ENCODE assay signal across 1 cellular context in the genomic region with DNA sequence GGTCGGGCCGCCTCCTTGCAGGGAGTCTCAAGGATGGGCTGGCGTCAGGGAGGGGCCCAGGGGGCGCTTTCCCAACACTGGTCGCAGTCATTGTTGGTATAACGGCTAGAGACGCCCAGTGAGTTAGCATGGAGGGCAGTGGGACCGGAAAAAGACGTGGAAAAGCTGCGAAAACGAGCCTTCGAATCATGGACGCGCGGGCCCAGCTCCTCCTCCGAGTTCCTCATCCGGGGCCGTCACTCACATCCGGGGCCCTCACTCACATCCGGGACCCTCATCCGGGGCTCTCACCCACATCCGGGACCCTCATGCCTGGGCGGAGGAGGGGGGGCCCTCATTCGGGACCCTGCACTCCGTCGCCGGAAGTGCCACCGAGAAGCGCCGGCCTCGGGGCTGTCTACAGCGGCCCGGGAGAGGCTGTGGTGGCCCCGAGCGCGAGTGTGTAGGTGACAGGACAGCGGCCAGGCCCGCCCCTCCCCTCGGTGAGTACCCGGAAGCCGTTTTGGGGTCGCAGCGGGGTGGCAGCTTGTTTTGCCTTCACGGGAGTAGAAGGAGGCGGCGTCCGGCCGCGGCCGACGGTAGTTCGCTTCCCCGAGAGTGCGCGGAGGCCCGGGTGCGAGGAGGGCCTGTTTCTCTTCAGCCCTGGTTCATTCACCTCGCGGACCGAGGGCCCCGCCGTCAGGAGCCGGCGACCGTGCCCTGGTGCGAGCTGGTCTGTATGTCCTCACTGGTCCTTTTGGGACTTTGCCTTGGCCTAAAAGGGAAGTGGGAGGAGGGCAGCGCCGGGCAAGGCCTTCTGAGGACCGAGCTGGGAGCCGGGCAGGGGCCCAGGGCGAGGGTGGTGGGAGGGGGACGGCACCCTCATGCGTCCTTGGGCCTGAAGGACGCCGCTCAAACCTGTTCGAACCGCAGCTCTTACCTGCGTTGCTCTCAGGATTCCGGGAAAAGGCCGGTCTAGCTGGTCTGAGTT.
A peak's percentile ranks its signal among the peaks of the same experiment; 100 is the strongest.
TF ChIP-seq lines count a peak whose summit lies in the region.

A gene with protein sequence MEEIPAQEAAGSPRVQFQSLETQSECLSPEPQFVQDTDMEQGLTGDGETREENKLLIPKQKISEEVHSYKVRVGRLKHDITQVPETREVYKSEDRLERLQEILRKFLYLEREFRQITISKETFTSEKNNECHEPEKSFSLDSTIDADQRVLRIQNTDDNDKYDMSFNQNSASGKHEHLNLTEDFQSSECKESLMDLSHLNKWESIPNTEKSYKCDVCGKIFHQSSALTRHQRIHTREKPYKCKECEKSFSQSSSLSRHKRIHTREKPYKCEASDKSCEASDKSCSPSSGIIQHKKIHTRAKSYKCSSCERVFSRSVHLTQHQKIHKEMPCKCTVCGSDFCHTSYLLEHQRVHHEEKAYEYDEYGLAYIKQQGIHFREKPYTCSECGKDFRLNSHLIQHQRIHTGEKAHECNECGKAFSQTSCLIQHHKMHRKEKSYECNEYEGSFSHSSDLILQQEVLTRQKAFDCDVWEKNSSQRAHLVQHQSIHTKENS (plus strand): TSS at position 337 of the 970 bp plus-strand sequence. CDS start 1,918 bp downstream, outside the sequence.

TF ChIP-seq in GM12878, 131 proteins besides CTCF, POLR2A, EP300 and RAD21 (continued from another document and continues in another):
- TF ChIP-seq, protein P1, sequence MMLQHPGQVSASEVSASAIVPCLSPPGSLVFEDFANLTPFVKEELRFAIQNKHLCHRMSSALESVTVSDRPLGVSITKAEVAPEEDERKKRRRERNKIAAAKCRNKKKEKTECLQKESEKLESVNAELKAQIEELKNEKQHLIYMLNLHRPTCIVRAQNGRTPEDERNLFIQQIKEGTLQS (IDR thresholded peaks at IDR 0.05; ENCODE audit: borderline replicate concordance, extremely low read depth, low read depth, low read length), result peak; percentile 7; the same call in 1 of the 2 replicates
- TF ChIP-seq, protein P2, sequence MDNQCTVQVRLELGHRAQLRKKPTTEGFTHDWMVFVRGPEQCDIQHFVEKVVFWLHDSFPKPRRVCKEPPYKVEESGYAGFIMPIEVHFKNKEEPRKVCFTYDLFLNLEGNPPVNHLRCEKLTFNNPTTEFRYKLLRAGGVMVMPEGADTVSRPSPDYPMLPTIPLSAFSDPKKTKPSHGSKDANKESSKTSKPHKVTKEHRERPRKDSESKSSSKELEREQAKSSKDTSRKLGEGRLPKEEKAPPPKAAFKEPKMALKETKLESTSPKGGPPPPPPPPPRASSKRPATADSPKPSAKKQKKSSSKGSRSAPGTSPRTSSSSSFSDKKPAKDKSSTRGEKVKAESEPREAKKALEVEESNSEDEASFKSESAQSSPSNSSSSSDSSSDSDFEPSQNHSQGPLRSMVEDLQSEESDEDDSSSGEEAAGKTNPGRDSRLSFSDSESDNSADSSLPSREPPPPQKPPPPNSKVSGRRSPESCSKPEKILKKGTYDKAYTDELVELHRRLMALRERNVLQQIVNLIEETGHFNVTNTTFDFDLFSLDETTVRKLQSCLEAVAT (IDR thresholded peaks at IDR 0.05), result peak; percentile 52; the same call in 1 of the 2 replicates
- TF ChIP-seq, protein P3, sequence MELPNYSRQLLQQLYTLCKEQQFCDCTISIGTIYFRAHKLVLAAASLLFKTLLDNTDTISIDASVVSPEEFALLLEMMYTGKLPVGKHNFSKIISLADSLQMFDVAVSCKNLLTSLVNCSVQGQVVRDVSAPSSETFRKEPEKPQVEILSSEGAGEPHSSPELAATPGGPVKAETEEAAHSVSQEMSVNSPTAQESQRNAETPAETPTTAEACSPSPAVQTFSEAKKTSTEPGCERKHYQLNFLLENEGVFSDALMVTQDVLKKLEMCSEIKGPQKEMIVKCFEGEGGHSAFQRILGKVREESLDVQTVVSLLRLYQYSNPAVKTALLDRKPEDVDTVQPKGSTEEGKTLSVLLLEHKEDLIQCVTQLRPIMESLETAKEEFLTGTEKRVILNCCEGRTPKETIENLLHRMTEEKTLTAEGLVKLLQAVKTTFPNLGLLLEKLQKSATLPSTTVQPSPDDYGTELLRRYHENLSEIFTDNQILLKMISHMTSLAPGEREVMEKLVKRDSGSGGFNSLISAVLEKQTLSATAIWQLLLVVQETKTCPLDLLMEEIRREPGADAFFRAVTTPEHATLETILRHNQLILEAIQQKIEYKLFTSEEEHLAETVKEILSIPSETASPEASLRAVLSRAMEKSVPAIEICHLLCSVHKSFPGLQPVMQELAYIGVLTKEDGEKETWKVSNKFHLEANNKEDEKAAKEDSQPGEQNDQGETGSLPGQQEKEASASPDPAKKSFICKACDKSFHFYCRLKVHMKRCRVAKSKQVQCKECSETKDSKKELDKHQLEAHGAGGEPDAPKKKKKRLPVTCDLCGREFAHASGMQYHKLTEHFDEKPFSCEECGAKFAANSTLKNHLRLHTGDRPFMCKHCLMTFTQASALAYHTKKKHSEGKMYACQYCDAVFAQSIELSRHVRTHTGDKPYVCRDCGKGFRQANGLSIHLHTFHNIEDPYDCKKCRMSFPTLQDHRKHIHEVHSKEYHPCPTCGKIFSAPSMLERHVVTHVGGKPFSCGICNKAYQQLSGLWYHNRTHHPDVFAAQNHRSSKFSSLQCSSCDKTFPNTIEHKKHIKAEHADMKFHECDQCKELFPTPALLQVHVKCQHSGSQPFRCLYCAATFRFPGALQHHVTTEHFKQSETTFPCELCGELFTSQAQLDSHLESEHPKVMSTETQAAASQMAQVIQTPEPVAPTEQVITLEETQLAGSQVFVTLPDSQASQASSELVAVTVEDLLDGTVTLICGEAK (IDR thresholded peaks at IDR 0.05; ENCODE audit: borderline replicate concordance), result peak; percentile 86; the same call in 1 of the 2 replicates
- TF ChIP-seq TCF7 (IDR thresholded peaks at IDR 0.05; ENCODE audit: borderline replicate concordance) (no peak), EZH2 (IDR thresholded peaks at IDR 0.05; ENCODE audit: borderline replicate concordance, control insufficient read depth, low read depth, low read length) (no peak), ASH2L (IDR thresholded peaks at IDR 0.05; ENCODE audit: borderline replicate concordance, low read depth) (no peak), BCL11A (IDR thresholded peaks at IDR 0.05; ENCODE audit: low read depth, low read length) (no peak), TAF1 (IDR thresholded peaks at IDR 0.05; ENCODE audit: borderline replicate concordance, low read depth, low read length) (peak; percentile 66; the same call in 1 of the 2 replicates), ZNF384 (IDR thresholded peaks at IDR 0.05; ENCODE audit: borderline replicate concordance, low read depth, low read length) (no peak), NR2C2 (IDR thresholded peaks at IDR 0.05; ENCODE audit: borderline replicate concordance, control insufficient read depth, insufficient read length, low read depth) (no peak), MYB (IDR thresholded peaks at IDR 0.05; ENCODE audit: borderline replicate concordance, low read depth, low read length) (no peak), PAX5 (IDR thresholded peaks at IDR 0.05; ENCODE audit: borderline replicate concordance, low read depth, low read length) (no peak), HDAC6 (IDR thresholded peaks at IDR 0.05; ENCODE audit: unreplicated experiment) (no peak), FOS (IDR thresholded peaks at IDR 0.05; ENCODE audit: borderline replicate concordance, extremely low read depth, insufficient read length) (no peak), BHLHE40 (IDR thresholded peaks at IDR 0.05; ENCODE audit: borderline replicate concordance in 1 of 2, low read depth in 2 of 2, low read length in 1 of 2) (peak in 1 of 2 experiments; percentile 17; a peak in 1 of 4 replicates), SPI1 (IDR thresholded peaks at IDR 0.05; ENCODE audit: borderline replicate concordance, insufficient read depth, low read depth, low read length) (peak; percentile 89), NFXL1 (IDR thresholded peaks at IDR 0.05; ENCODE audit: borderline replicate concordance) (no peak), ZNF274 (IDR thresholded peaks at IDR 0.05; ENCODE audit: insufficient read depth, insufficient read length) (no peak), MEF2B (IDR thresholded peaks at IDR 0.05; ENCODE audit: partially characterized antibody, poor library complexity, severe bottlenecking) (peak; percentile 58)
- TF ChIP-seq, protein P4, sequence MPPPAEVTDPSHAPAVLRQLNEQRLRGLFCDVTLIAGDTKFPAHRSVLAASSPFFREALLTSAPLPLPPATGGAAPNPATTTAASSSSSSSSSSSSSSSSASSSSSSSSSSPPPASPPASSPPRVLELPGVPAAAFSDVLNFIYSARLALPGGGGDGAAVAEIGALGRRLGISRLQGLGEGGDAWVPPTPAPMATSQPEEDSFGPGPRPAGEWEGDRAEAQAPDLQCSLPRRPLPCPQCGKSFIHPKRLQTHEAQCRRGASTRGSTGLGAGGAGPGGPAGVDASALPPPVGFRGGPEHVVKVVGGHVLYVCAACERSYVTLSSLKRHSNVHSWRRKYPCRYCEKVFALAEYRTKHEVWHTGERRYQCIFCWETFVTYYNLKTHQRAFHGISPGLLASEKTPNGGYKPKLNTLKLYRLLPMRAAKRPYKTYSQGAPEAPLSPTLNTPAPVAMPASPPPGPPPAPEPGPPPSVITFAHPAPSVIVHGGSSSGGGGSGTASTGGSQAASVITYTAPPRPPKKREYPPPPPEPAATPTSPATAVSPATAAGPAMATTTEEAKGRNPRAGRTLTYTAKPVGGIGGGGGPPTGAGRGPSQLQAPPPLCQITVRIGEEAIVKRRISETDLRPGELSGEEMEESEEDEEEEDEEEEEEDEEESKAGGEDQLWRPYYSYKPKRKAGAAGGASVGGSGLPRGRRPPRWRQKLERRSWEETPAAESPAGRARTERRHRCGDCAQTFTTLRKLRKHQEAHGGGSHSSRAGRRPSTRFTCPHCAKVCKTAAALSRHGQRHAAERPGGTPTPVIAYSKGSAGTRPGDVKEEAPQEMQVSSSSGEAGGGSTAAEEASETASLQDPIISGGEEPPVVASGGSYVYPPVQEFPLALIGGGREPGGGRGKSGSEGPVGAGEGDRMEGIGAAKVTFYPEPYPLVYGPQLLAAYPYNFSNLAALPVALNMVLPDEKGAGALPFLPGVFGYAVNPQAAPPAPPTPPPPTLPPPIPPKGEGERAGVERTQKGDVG (CRISPR knock-in tag; IDR thresholded peaks at IDR 0.05), result no peak
- TF ChIP-seq, protein P5, sequence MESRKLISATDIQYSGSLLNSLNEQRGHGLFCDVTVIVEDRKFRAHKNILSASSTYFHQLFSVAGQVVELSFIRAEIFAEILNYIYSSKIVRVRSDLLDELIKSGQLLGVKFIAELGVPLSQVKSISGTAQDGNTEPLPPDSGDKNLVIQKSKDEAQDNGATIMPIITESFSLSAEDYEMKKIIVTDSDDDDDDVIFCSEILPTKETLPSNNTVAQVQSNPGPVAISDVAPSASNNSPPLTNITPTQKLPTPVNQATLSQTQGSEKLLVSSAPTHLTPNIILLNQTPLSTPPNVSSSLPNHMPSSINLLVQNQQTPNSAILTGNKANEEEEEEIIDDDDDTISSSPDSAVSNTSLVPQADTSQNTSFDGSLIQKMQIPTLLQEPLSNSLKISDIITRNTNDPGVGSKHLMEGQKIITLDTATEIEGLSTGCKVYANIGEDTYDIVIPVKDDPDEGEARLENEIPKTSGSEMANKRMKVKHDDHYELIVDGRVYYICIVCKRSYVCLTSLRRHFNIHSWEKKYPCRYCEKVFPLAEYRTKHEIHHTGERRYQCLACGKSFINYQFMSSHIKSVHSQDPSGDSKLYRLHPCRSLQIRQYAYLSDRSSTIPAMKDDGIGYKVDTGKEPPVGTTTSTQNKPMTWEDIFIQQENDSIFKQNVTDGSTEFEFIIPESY (IDR thresholded peaks at IDR 0.05), result no peak
- TF ChIP-seq, protein P6, sequence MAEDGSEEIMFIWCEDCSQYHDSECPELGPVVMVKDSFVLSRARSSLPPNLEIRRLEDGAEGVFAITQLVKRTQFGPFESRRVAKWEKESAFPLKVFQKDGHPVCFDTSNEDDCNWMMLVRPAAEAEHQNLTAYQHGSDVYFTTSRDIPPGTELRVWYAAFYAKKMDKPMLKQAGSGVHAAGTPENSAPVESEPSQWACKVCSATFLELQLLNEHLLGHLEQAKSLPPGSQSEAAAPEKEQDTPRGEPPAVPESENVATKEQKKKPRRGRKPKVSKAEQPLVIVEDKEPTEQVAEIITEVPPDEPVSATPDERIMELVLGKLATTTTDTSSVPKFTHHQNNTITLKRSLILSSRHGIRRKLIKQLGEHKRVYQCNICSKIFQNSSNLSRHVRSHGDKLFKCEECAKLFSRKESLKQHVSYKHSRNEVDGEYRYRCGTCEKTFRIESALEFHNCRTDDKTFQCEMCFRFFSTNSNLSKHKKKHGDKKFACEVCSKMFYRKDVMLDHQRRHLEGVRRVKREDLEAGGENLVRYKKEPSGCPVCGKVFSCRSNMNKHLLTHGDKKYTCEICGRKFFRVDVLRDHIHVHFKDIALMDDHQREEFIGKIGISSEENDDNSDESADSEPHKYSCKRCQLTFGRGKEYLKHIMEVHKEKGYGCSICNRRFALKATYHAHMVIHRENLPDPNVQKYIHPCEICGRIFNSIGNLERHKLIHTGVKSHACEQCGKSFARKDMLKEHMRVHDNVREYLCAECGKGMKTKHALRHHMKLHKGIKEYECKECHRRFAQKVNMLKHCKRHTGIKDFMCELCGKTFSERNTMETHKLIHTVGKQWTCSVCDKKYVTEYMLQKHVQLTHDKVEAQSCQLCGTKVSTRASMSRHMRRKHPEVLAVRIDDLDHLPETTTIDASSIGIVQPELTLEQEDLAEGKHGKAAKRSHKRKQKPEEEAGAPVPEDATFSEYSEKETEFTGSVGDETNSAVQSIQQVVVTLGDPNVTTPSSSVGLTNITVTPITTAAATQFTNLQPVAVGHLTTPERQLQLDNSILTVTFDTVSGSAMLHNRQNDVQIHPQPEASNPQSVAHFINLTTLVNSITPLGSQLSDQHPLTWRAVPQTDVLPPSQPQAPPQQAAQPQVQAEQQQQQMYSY (CRISPR knock-in tag; IDR thresholded peaks at IDR 0.05), result no peak
- TF ChIP-seq, protein P7, sequence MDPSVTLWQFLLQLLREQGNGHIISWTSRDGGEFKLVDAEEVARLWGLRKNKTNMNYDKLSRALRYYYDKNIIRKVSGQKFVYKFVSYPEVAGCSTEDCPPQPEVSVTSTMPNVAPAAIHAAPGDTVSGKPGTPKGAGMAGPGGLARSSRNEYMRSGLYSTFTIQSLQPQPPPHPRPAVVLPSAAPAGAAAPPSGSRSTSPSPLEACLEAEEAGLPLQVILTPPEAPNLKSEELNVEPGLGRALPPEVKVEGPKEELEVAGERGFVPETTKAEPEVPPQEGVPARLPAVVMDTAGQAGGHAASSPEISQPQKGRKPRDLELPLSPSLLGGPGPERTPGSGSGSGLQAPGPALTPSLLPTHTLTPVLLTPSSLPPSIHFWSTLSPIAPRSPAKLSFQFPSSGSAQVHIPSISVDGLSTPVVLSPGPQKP (IDR thresholded peaks at IDR 0.05; ENCODE audit: low read depth, low read length), result peak; percentile 92
- TF ChIP-seq, protein P8, sequence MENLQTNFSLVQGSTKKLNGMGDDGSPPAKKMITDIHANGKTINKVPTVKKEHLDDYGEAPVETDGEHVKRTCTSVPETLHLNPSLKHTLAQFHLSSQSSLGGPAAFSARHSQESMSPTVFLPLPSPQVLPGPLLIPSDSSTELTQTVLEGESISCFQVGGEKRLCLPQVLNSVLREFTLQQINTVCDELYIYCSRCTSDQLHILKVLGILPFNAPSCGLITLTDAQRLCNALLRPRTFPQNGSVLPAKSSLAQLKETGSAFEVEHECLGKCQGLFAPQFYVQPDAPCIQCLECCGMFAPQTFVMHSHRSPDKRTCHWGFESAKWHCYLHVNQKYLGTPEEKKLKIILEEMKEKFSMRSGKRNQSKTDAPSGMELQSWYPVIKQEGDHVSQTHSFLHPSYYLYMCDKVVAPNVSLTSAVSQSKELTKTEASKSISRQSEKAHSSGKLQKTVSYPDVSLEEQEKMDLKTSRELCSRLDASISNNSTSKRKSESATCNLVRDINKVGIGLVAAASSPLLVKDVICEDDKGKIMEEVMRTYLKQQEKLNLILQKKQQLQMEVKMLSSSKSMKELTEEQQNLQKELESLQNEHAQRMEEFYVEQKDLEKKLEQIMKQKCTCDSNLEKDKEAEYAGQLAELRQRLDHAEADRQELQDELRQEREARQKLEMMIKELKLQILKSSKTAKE (IDR thresholded peaks at IDR 0.05; ENCODE audit: low read depth, poor library complexity, severe bottlenecking), result no peak
